ENCODE assay signal across 9 cellular contexts in genomic region chr19:45098521-45099464, GRCh38. TPM values are rescaled to one million over a fixed set of nuclear protein-coding genes. Genes with fewer than 3 reads are reported as not detected.
DNase-seq lines count a peak whose midpoint lies in the region; ATAC-seq and TF ChIP-seq lines count a peak whose summit lies in the region.
"Had no signal": no experiment of that assay in that cellular context is flagged by ENCODE, and none has a peak within 500 bp of the region (broad histone marks: within the 10 kb centered on the region; RNA-seq: fewer than 3 reads in every experiment).

No MANE protein-coding gene starts in this region.

- H3K9me3 Mint-ChIP-seq in activated CD8-positive, alpha-beta T cell treated with anti-CD3 and anti-CD28 coated beads for 36 hours = no peaks in the 10 kb centered on the region
- H3K9me3 Mint-ChIP-seq in activated CD8-positive, alpha-beta T cell treated with anti-CD3 and anti-CD28 coated beads, Interleukin-2, amount 10 ng/mL, durations not matched to agents 7 days and 5 days (ENCODE audit: insufficient read depth) = no peaks in the 10 kb centered on the region
- no peaks in the 10 kb centered on the region for H3K9me3 Mint-ChIP-seq in effector memory CD8-positive, alpha-beta T cell

- peak overlapping the region; percentile 2 to 48 (median 7) for H3K4me3 ChIP-seq in breast epithelium

- no peak for TF ChIP-seq CTCF in activated CD8-positive, alpha-beta T cell treated with anti-CD3 and anti-CD28 coated beads for 36 hours (IDR thresholded peaks at IDR 0.05)
- no peak for TF ChIP-seq CTCF in breast epithelium (IDR thresholded peaks at IDR 0.05)

- H3K27ac Mint-ChIP-seq in activated CD8-positive, alpha-beta T cell treated with anti-CD3 and anti-CD28 coated beads for 36 hours = peak overlapping the region; percentile 40
- no peak overlapping the region for H3K27ac Mint-ChIP-seq in activated CD8-positive, alpha-beta T cell treated with anti-CD3 and anti-CD28 coated beads, Interleukin-2, amount 10 ng/mL, durations not matched to agents 7 days and 5 days
- peak overlapping the region in 1 of 2 donors; percentile 44 for H3K27ac Mint-ChIP-seq in effector memory CD8-positive, alpha-beta T cell

- no peak overlapping the region for H3K4me3 Mint-ChIP-seq in activated CD8-positive, alpha-beta T cell treated with anti-CD3 and anti-CD28 coated beads for 36 hours
- H3K4me3 Mint-ChIP-seq in activated CD8-positive, alpha-beta T cell treated with anti-CD3 and anti-CD28 coated beads, Interleukin-2, amount 10 ng/mL, durations not matched to agents 7 days and 5 days = no peak overlapping the region
- H3K4me3 Mint-ChIP-seq in effector memory CD8-positive, alpha-beta T cell = no peak overlapping the region

- peaks cover 21 to 59% of the 10 kb centered on the region in 2 donors for H3K4me1 ChIP-seq in breast epithelium

- no peak for DNase-seq in activated CD8-positive, alpha-beta T cell treated with anti-CD3 and anti-CD28 coated beads for 36 hours
- no peak for DNase-seq in activated CD8-positive, alpha-beta T cell treated with anti-CD3 and anti-CD28 coated beads, Interleukin-2, amount 10 ng/mL, durations not matched to agents 7 days and 5 days
- DNase-seq in breast epithelium (ENCODE audit: low spot score in 2 of 2) = no peak
- DNase-seq in iris pigment epithelial cell (ENCODE audit: low read depth) = peak; percentile 51
- DNase-seq in NCI-H82 (lab: John Stamatoyannopoulos, UW) = no peak
- DNase-seq in MV-4-11 (lab: John Stamatoyannopoulos, UW) = no peak
- DNase-seq in effector memory CD8-positive, alpha-beta T cell = no peak
- DNase-seq: NCI-H526 had no signal

- intact Hi-C loops in activated CD8-positive, alpha-beta T cell treated with anti-CD3 and anti-CD28 coated beads for 36 hours (cut with micrococcal nuclease) = no loop called here
- intact Hi-C loops in breast epithelium (cut with DNase I; ENCODE audit: low total_unique reads) = no loop called here

- H3K27me3 Mint-ChIP-seq in activated CD8-positive, alpha-beta T cell treated with anti-CD3 and anti-CD28 coated beads for 36 hours = no peaks in the 10 kb centered on the region
- no peaks in the 10 kb centered on the region for H3K27me3 Mint-ChIP-seq in activated CD8-positive, alpha-beta T cell treated with anti-CD3 and anti-CD28 coated beads, Interleukin-2, amount 10 ng/mL, durations not matched to agents 7 days and 5 days (ENCODE audit: low read depth)
- H3K27me3 Mint-ChIP-seq in effector memory CD8-positive, alpha-beta T cell = no peaks in the 10 kb centered on the region

- H3K27ac ChIP-seq in breast epithelium = peak overlapping the region; percentile 81 to 93
- peak overlapping the region; percentile 88 for H3K27ac ChIP-seq in temporal lobe (ENCODE audit: low read depth, low read length)

- no peak for ATAC-seq in activated CD8-positive, alpha-beta T cell treated with anti-CD3 and anti-CD28 coated beads for 36 hours
- ATAC-seq in activated CD8-positive, alpha-beta T cell treated with anti-CD3 and anti-CD28 coated beads, Interleukin-2, amount 10 ng/mL, durations not matched to agents 7 days and 5 days = no peak
- no peak for ATAC-seq in effector memory CD8-positive, alpha-beta T cell (replicated peaks)

- no peaks in the 10 kb centered on the region for H3K27me3 ChIP-seq in breast epithelium

- CTCF ChIA-PET in activated CD8-positive, alpha-beta T cell treated with anti-CD3 and anti-CD28 coated beads for 36 hours (lab: Charles Lee) = interaction anchor here (0.9 to 1.4 kb wide), 4 partner anchors 26 to 88 kb away, joined by 3 to 4 read pairs (median 3); no protein-coding TSS in a partner anchor
- CTCF ChIA-PET in activated CD8-positive, alpha-beta T cell treated with anti-CD3 and anti-CD28 coated beads, Interleukin-2, amount 10 ng/mL, durations not matched to agents 7 days and 5 days (lab: Charles Lee) = interaction anchor here (0.7 to 1.6 kb wide), 2 partner anchors 27 to 39 kb away, joined by 3 to 5 read pairs; no protein-coding TSS in a partner anchor

- no peaks in the 10 kb centered on the region for H3K9me3 ChIP-seq in breast epithelium

- POLR2A ChIA-PET in activated CD8-positive, alpha-beta T cell treated with anti-CD3 and anti-CD28 coated beads for 36 hours (lab: Charles Lee) = interaction anchor here (1.0 to 1.6 kb wide), 5 partner anchors 9 to 20 kb away, joined by 3 to 7 read pairs (median 3); no protein-coding TSS in a partner anchor
- POLR2A ChIA-PET in activated CD8-positive, alpha-beta T cell treated with anti-CD3 and anti-CD28 coated beads, Interleukin-2, amount 10 ng/mL, durations not matched to agents 7 days and 5 days (lab: Charles Lee) = no interaction called here

- peaks cover 12% of the 10 kb centered on the region for H3K36me3 Mint-ChIP-seq in activated CD8-positive, alpha-beta T cell treated with anti-CD3 and anti-CD28 coated beads for 36 hours (ENCODE audit: low read depth)
- H3K36me3 Mint-ChIP-seq in activated CD8-positive, alpha-beta T cell treated with anti-CD3 and anti-CD28 coated beads, Interleukin-2, amount 10 ng/mL, durations not matched to agents 7 days and 5 days (ENCODE audit: low read depth) = peaks cover 12% of the 10 kb centered on the region
- H3K36me3 Mint-ChIP-seq in effector memory CD8-positive, alpha-beta T cell (ENCODE audit: insufficient read depth) = peaks cover 6% of the 10 kb centered on the region

- H3K36me3 ChIP-seq in breast epithelium = no peaks in the 10 kb centered on the region

- H3K4me1 Mint-ChIP-seq in activated CD8-positive, alpha-beta T cell treated with anti-CD3 and anti-CD28 coated beads for 36 hours (ENCODE audit: low read depth) = peaks cover 64% of the 10 kb centered on the region
- peaks cover 69% of the 10 kb centered on the region for H3K4me1 Mint-ChIP-seq in activated CD8-positive, alpha-beta T cell treated with anti-CD3 and anti-CD28 coated beads, Interleukin-2, amount 10 ng/mL, durations not matched to agents 7 days and 5 days (ENCODE audit: low read depth)
- peaks cover 65 to 69% of the 10 kb centered on the region in 2 donors for H3K4me1 Mint-ChIP-seq in effector memory CD8-positive, alpha-beta T cell (ENCODE audit: low read depth in 2 of 2)

- TF ChIP-seq POLR2A in breast epithelium (IDR thresholded peaks at IDR 0.05) = no peak

RNA-seq across cellular contexts. Expression of gene PPP1R37, which starts 5.8 kb away (rescaled TPM):
- total RNA-seq in activated CD8-positive, alpha-beta T cell treated with anti-CD3 and anti-CD28 coated beads for 36 hours = 10 to 100 TPM; 20.9 to 21.2 TPM
- 10 to 100 TPM; 28.3 to 29.2 TPM for total RNA-seq in activated CD8-positive, alpha-beta T cell treated with anti-CD3 and anti-CD28 coated beads, Interleukin-2, amount 10 ng/mL, durations not matched to agents 7 days and 5 days
- total RNA-seq in breast epithelium (10 to 100 TPM; 18.6 to 50.8 (median 33.8) TPM), temporal lobe (18.9 TPM)

RNA-seq across cellular contexts. Expression of gene GEMIN7, which starts 19.7 kb away (rescaled TPM):
- 10 to 100 TPM; 44.1 to 46.8 TPM for total RNA-seq in activated CD8-positive, alpha-beta T cell treated with anti-CD3 and anti-CD28 coated beads for 36 hours
- 10 to 100 TPM; 30.2 to 31.7 TPM for total RNA-seq in activated CD8-positive, alpha-beta T cell treated with anti-CD3 and anti-CD28 coated beads, Interleukin-2, amount 10 ng/mL, durations not matched to agents 7 days and 5 days
- total RNA-seq in breast epithelium = 10 to 100 TPM; 21.3 to 35.1 (median 22.1) TPM
- 5.9 TPM for total RNA-seq in temporal lobe

RNA-seq across cellular contexts. Expression of gene ZNF296, which starts 22.5 kb away (rescaled TPM):
- total RNA-seq in activated CD8-positive, alpha-beta T cell treated with anti-CD3 and anti-CD28 coated beads for 36 hours = 1 to 10 TPM; 5.0 to 6.3 TPM
- total RNA-seq in activated CD8-positive, alpha-beta T cell treated with anti-CD3 and anti-CD28 coated beads, Interleukin-2, amount 10 ng/mL, durations not matched to agents 7 days and 5 days = 1 to 10 TPM; 6.2 to 6.3 TPM
- total RNA-seq in breast epithelium = 1 to 10 TPM in 2 of 3 donors, under 1 TPM in 1; 0.98 to 1.9 (median 1.3) TPM
- under 0.01 TPM for total RNA-seq in temporal lobe

RNA-seq across cellular contexts. Expression of gene CLASRP, which starts 59.9 kb away (rescaled TPM):
- 10 to 100 TPM; 72.7 to 80.5 TPM for total RNA-seq in activated CD8-positive, alpha-beta T cell treated with anti-CD3 and anti-CD28 coated beads for 36 hours
- 10 to 100 TPM; 82.5 to 94.5 TPM for total RNA-seq in activated CD8-positive, alpha-beta T cell treated with anti-CD3 and anti-CD28 coated beads, Interleukin-2, amount 10 ng/mL, durations not matched to agents 7 days and 5 days
- total RNA-seq in breast epithelium = 10 to 100 TPM; 49.9 to 80.3 (median 57.0) TPM
- total RNA-seq in temporal lobe = 6.6 TPM
